Comparison of ENCODE assay signal across 35 cellular contexts in the genomic region with DNA sequence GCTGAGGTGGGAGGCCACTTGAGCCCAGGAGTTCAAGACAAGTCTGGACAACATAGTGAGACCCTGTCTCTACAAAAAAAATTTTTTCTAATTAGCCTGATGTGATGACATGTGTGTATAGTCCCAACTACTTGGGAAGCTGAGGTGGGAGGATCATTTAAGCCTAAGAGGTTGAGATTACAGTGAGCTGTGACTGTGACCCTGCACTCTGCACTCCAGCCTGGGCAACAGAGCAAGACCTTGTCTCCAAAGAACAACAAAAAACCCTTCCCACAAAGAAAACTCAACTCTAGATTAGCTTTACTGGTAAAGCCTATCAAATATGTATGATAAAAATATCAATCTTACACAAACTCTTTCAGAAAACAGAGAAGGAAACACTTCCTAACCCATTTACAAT.
"Had no signal": no experiment of that assay in that cellular context is flagged by ENCODE, and none has a peak within 500 bp of the region (broad histone marks: within the 10 kb centered on the region; RNA-seq: fewer than 3 reads in every experiment).

No MANE protein-coding gene starts in this region.

- H3K27ac ChIP-seq: adrenal gland, body of pancreas, colonic mucosa, epithelial cell of prostate, esophagus squamous epithelium, WERI-Rb-1 had no signal

- H3K27me3 Mint-ChIP-seq: activated CD4-positive, alpha-beta memory T cell treated with anti-CD3 and anti-CD28 coated beads for 36 hours; activated CD4-positive, alpha-beta T cell treated with anti-CD3 and anti-CD28 coated beads for 36 hours; activated CD4-positive, alpha-beta T cell treated with anti-CD3 and anti-CD28 coated beads, Interleukin-2, amount 10 ng/mL, durations not matched to agents 24 days and 14 days; activated CD8-positive, alpha-beta memory T cell treated with anti-CD3 and anti-CD28 coated beads, Interleukin-2, amount 10 ng/mL, durations not matched to agents 7 days and 5 days; activated naive CD4-positive, alpha-beta T cell treated with anti-CD3 and anti-CD28 coated beads, Interleukin-2, amount 50 U/mL, for 24 hours; activated naive CD8-positive, alpha-beta T cell treated with anti-CD3 and anti-CD28 coated beads for 36 hours; activated naive CD8-positive, alpha-beta T cell treated with anti-CD3 and anti-CD28 coated beads, Interleukin-2, amount 50 U/mL, for 24 hours; T-helper 17 cell had no signal

- H3K27me3 ChIP-seq: adrenal gland, body of pancreas, colonic mucosa, esophagus squamous epithelium had no signal

- H3K27ac Mint-ChIP-seq: activated CD4-positive, alpha-beta memory T cell treated with anti-CD3 and anti-CD28 coated beads for 36 hours; activated CD4-positive, alpha-beta T cell treated with anti-CD3 and anti-CD28 coated beads for 36 hours; activated CD4-positive, alpha-beta T cell treated with anti-CD3 and anti-CD28 coated beads, Interleukin-2, amount 10 ng/mL, durations not matched to agents 24 days and 14 days; activated CD8-positive, alpha-beta memory T cell treated with anti-CD3 and anti-CD28 coated beads, Interleukin-2, amount 10 ng/mL, durations not matched to agents 7 days and 5 days; activated CD8-positive, alpha-beta T cell treated with anti-CD3 and anti-CD28 coated beads, Interleukin-2, amount 10 ng/mL, durations not matched to agents 7 days and 5 days; activated naive CD4-positive, alpha-beta T cell treated with anti-CD3 and anti-CD28 coated beads for 36 hours; activated naive CD8-positive, alpha-beta T cell treated with anti-CD3 and anti-CD28 coated beads for 36 hours; activated naive CD8-positive, alpha-beta T cell treated with anti-CD3 and anti-CD28 coated beads, Interleukin-2, amount 50 U/mL, for 24 hours; activated T-helper 1 cell treated with anti-CD3 and anti-CD28 coated beads, Interleukin-12 subunit alpha, Interleukin-12 subunit beta, Interleukin-2, Interleukin-4 antibody, amounts not matched to agents 30 ng/mL and 10 ng/mL and 1 ng/mL, durations not matched to agents 14 hours and 24 hours and 36 hours; activated T-helper 2 cell treated with anti-CD3 and anti-CD28 coated beads, Interferon-gamma antibody, Interleukin-2, Interleukin-4, amounts not matched to agents 10 μg/mL and 5 μg/mL and 100 μg/mL, durations not matched to agents 14 hours and 24 hours and 36 hours; T-helper 2 cell treated with Interferon-gamma antibody and Interleukin-4, amounts not matched to agents 5 μg/mL and 100 μg/mL, for 36 hours had no signal

- H3K4me1 ChIP-seq: colonic mucosa had no signal

- ATAC-seq: activated CD4-positive, alpha-beta T cell treated with anti-CD3 and anti-CD28 coated beads for 36 hours; activated CD8-positive, alpha-beta memory T cell treated with anti-CD3 and anti-CD28 coated beads, Interleukin-2, amount 10 ng/mL, durations not matched to agents 7 days and 5 days; activated CD8-positive, alpha-beta T cell treated with anti-CD3 and anti-CD28 coated beads, Interleukin-2, amount 10 ng/mL, durations not matched to agents 7 days and 5 days; activated naive CD8-positive, alpha-beta T cell treated with anti-CD3 and anti-CD28 coated beads, Interleukin-2, amount 50 U/mL, for 24 hours; body of pancreas; T-helper 17 cell had no signal

- H3K36me3 ChIP-seq: colonic mucosa had no signal

- H3K9me3 ChIP-seq: adrenal gland, body of pancreas, colonic mucosa, esophagus squamous epithelium had no signal

- FAIRE-seq: endothelial cell of umbilical vein had no signal

- H3K9me3 Mint-ChIP-seq: activated CD4-positive, alpha-beta memory T cell treated with anti-CD3 and anti-CD28 coated beads for 36 hours; activated CD4-positive, alpha-beta T cell treated with anti-CD3 and anti-CD28 coated beads, Interleukin-2, amount 10 ng/mL, durations not matched to agents 24 days and 14 days; activated naive CD4-positive, alpha-beta T cell treated with anti-CD3 and anti-CD28 coated beads for 36 hours; activated naive CD4-positive, alpha-beta T cell treated with anti-CD3 and anti-CD28 coated beads, Interleukin-2, amount 50 U/mL, for 24 hours; activated naive CD8-positive, alpha-beta T cell treated with anti-CD3 and anti-CD28 coated beads, Interleukin-2, amount 50 U/mL, for 24 hours; activated T-helper 1 cell treated with anti-CD3 and anti-CD28 coated beads, Interleukin-12 subunit alpha, Interleukin-12 subunit beta, Interleukin-2, Interleukin-4 antibody, amounts not matched to agents 30 ng/mL and 10 ng/mL and 1 ng/mL, durations not matched to agents 14 hours and 24 hours and 36 hours; activated T-helper 2 cell treated with anti-CD3 and anti-CD28 coated beads, Interferon-gamma antibody, Interleukin-2, Interleukin-4, amounts not matched to agents 10 μg/mL and 5 μg/mL and 100 μg/mL, durations not matched to agents 14 hours and 24 hours and 36 hours; T-helper 2 cell treated with Interferon-gamma antibody and Interleukin-4, amounts not matched to agents 5 μg/mL and 100 μg/mL, for 36 hours had no signal

- H3K4me3 Mint-ChIP-seq: activated CD4-positive, alpha-beta memory T cell treated with anti-CD3 and anti-CD28 coated beads for 36 hours; activated CD4-positive, alpha-beta T cell treated with anti-CD3 and anti-CD28 coated beads for 36 hours; activated CD4-positive, alpha-beta T cell treated with anti-CD3 and anti-CD28 coated beads, Interleukin-2, amount 10 ng/mL, durations not matched to agents 24 days and 14 days; activated CD8-positive, alpha-beta memory T cell treated with anti-CD3 and anti-CD28 coated beads, Interleukin-2, amount 10 ng/mL, durations not matched to agents 7 days and 5 days; activated CD8-positive, alpha-beta T cell treated with anti-CD3 and anti-CD28 coated beads, Interleukin-2, amount 10 ng/mL, durations not matched to agents 7 days and 5 days; activated naive CD4-positive, alpha-beta T cell treated with anti-CD3 and anti-CD28 coated beads for 36 hours; activated naive CD4-positive, alpha-beta T cell treated with anti-CD3 and anti-CD28 coated beads, Interleukin-2, amount 50 U/mL, for 24 hours; activated naive CD8-positive, alpha-beta T cell treated with anti-CD3 and anti-CD28 coated beads for 36 hours; activated naive CD8-positive, alpha-beta T cell treated with anti-CD3 and anti-CD28 coated beads, Interleukin-2, amount 50 U/mL, for 24 hours; activated T-helper 1 cell treated with anti-CD3 and anti-CD28 coated beads, Interleukin-12 subunit alpha, Interleukin-12 subunit beta, Interleukin-2, Interleukin-4 antibody, amounts not matched to agents 30 ng/mL and 10 ng/mL and 1 ng/mL, durations not matched to agents 14 hours and 24 hours and 36 hours; T-helper 17 cell; T-helper 2 cell treated with Interferon-gamma antibody and Interleukin-4, amounts not matched to agents 5 μg/mL and 100 μg/mL, for 36 hours had no signal

- H3K4me3 ChIP-seq: adrenal gland, body of pancreas, colonic mucosa, esophagus squamous epithelium had no signal

- DNase-seq: activated CD4-positive, alpha-beta memory T cell treated with anti-CD3 and anti-CD28 coated beads for 36 hours; activated CD4-positive, alpha-beta T cell treated with anti-CD3 and anti-CD28 coated beads for 36 hours; activated CD4-positive, alpha-beta T cell treated with anti-CD3 and anti-CD28 coated beads, Interleukin-2, amount 10 ng/mL, durations not matched to agents 24 days and 14 days; activated CD4-positive, CD25-positive, alpha-beta regulatory T cell; activated CD4-positive, CD25-positive, alpha-beta regulatory T cell treated with anti-CD3 and anti-CD28 coated beads, Interleukin-2, amount 50 U/mL, for 72 hours; activated CD8-positive, alpha-beta memory T cell treated with anti-CD3 and anti-CD28 coated beads, Interleukin-2, amount 10 ng/mL, durations not matched to agents 7 days and 5 days; activated CD8-positive, alpha-beta memory T cell treated with anti-CD3 and anti-CD28 coated beads, Interleukin-2, amount 50 U/mL, for 4 hours; activated CD8-positive, alpha-beta T cell treated with anti-CD3 and anti-CD28 coated beads, Interleukin-2, amount 10 ng/mL, durations not matched to agents 7 days and 5 days; activated effector memory CD4-positive, alpha-beta T cell treated with anti-CD3 and anti-CD28 coated beads, Interleukin-2, amount 50 U/mL, for 16 hours; activated naive CD4-positive, alpha-beta T cell treated with anti-CD3 and anti-CD28 coated beads for 36 hours; activated naive CD8-positive, alpha-beta T cell treated with anti-CD3 and anti-CD28 coated beads for 36 hours; activated naive CD8-positive, alpha-beta T cell treated with anti-CD3 and anti-CD28 coated beads, Interleukin-2, amount 50 U/mL, for 24 hours; activated T-cell treated with anti-CD3 and anti-CD28 coated beads, Interleukin-2, amount 50 U/mL, for 1 hour; activated T-cell treated with anti-CD3 and anti-CD28 coated beads, Interleukin-2, amount 50 U/mL, for 48 hours; adrenal gland; amygdala; aorta; body of pancreas; caudate nucleus; cerebellar nuclear complex; colonic mucosa; effector CD8-positive, alpha-beta T cell; esophagus squamous epithelium; foreskin fibroblast; SW 1271; T-helper 1 cell; T-helper 17 cell; T1000; WERI-Rb-1 had no signal
